ENCODE assay signal across 18 cellular contexts in the genomic region with DNA sequence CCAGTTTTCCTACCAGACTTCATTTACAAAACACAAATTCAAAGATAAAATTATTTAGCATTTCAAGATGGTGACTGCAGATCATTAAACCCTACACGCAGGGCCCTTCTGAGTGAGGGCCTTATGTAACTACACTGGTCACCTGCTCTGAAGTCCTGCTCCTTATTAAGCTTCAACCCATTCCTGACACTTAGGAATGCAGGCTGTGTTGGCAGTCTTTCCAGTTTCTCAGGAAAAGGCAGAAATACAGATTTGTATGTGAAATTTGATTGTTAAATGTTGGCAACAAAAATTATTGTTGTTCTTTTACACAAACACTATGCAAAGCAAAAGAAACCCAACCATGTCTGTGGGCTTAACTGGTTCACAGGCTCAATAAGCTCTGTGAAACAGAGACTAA. TPM values are rescaled to one million over a fixed set of nuclear protein-coding genes. Genes with fewer than 3 reads are reported as not detected.
DNase-seq lines count a peak whose midpoint lies in the region; ATAC-seq and TF ChIP-seq lines count a peak whose summit lies in the region.
"Had no signal": no experiment of that assay in that cellular context is flagged by ENCODE, and none has a peak within 500 bp of the region (broad histone marks: within the 10 kb centered on the region; RNA-seq: fewer than 3 reads in every experiment).

No MANE protein-coding gene starts in this region.

- no peaks in the 10 kb centered on the region for H4K20me1 ChIP-seq in mammary epithelial cell (ENCODE audit: insufficient read depth, low read length)
- H4K20me1 ChIP-seq: BLaER1 treated with 17β-estradiol and CSF1 and Interleukin-3, amounts not matched to agents 10 nM and 100 nM had no signal

- H3K4me3 ChIP-seq in mammary epithelial cell (replicated peaks in 1 of 3; ENCODE audit: insufficient read depth in 1 of 3, low read depth in 2 of 3, low read length in 3 of 3) (no peak overlapping the region), esophagus (ENCODE audit: low read depth in 1 of 2, low read length in 2 of 2) (no peak overlapping the region), fibroblast of the aortic adventitia (ENCODE audit: low read depth, low read length) (no peak overlapping the region)
- H3K4me3 ChIP-seq: BLaER1 treated with 17β-estradiol and CSF1 and Interleukin-3, amounts not matched to agents 10 nM and 100 nM; GM23338 had no signal

- dilution Hi-C loops in mammary epithelial cell (cut with HindIII; ENCODE audit: low sequenced_read_pairs) = loop anchor here (5.0 kb wide), 1 partner anchor 55 kb away; no protein-coding TSS in a partner anchor

- intact Hi-C loops in mammary epithelial cell (cut with micrococcal nuclease) = no loop called here

- no peaks in the 10 kb centered on the region for H3K79me2 ChIP-seq in mammary epithelial cell (ENCODE audit: insufficient read depth, low read length)

- peak; percentile 26 to 82 for DNase-seq in T47D (ENCODE audit: low read depth in 1 of 2, low spot score in 1 of 2)
- DNase-seq in mammary epithelial cell = no peak
- peak; percentile 27 for DNase-seq in fibroblast of the aortic adventitia (ENCODE audit: low read depth)
- DNase-seq in DMS114 treated with DMSO at 0.1 percent for 48 hours (lab: John Stamatoyannopoulos, UW; ENCODE audit: unreplicated experiment) = no peak
- no peak for DNase-seq in CD1c-positive myeloid dendritic cell (ENCODE audit: extremely low spot score)
- DNase-seq: 8988T; Caco-2; CD4-positive, CD25-positive, alpha-beta regulatory T cell; DMS153; DMS79; GDM1; HFFc6 had no signal

- peaks cover 18% of the 10 kb centered on the region for H3K4me1 ChIP-seq in mammary epithelial cell (ENCODE audit: insufficient read depth, low read length)
- H3K4me1 ChIP-seq in esophagus (ENCODE audit: control insufficient read depth in 2 of 2, insufficient read depth in 2 of 2, low read length in 1 of 2) = peaks cover 0 to 3% of the 10 kb centered on the region in 2 donors
- H3K4me1 ChIP-seq: BLaER1 treated with 17β-estradiol and CSF1 and Interleukin-3, amounts not matched to agents 10 nM and 100 nM; Caco-2 had no signal

- H3K27me3 ChIP-seq in mammary epithelial cell (ENCODE audit: insufficient read depth, low read length) (no peaks in the 10 kb centered on the region), esophagus (ENCODE audit: control insufficient read depth in 1 of 2, insufficient read depth in 2 of 2, low read length in 2 of 2) (no peaks in the 10 kb centered on the region)
- H3K27me3 ChIP-seq: BLaER1 treated with 17β-estradiol and CSF1 and Interleukin-3, amounts not matched to agents 10 nM and 100 nM had no signal

- no peak overlapping the region for H3K9ac ChIP-seq in mammary epithelial cell (ENCODE audit: insufficient read depth, low read length)
- H3K9ac ChIP-seq: BLaER1 treated with 17β-estradiol and CSF1 and Interleukin-3, amounts not matched to agents 10 nM and 100 nM had no signal

- H3K36me3 ChIP-seq in mammary epithelial cell (ENCODE audit: insufficient read depth, low read length) = peaks cover 8% of the 10 kb centered on the region
- peaks cover 0 to 3% of the 10 kb centered on the region in 2 donors for H3K36me3 ChIP-seq in esophagus (ENCODE audit: control insufficient read depth in 2 of 2, insufficient read depth in 2 of 2, low read length in 1 of 2)
- H3K36me3 ChIP-seq: BLaER1 treated with 17β-estradiol and CSF1 and Interleukin-3, amounts not matched to agents 10 nM and 100 nM had no signal

- WGBS in mammary epithelial cell (ENCODE audit: low coverage, missing lambda C conversion rate) = 91% methylated on average over 1 of the region's 1 CpG
- WGBS in esophagus, 2 donors = 64 to 68% methylated on average over 1 of the region's 1 CpG

- in situ Hi-C loops in T47D (cut with HindIII; ENCODE audit: low pct_unique_long_range_greater_than_20kb, low sequenced_read_pairs) (no loop called here), mammary epithelial cell (cut with MboI; ENCODE audit: low sequenced_read_pairs in 2 of 2) (no loop called here)

- H3K27ac ChIP-seq in mammary epithelial cell (ENCODE audit: insufficient read depth, low read depth, low read length) = no peak overlapping the region
- H3K27ac ChIP-seq in esophagus (ENCODE audit: low read depth in 2 of 2, low read length in 1 of 2) = peak overlapping the region; percentile 24 to 78
- H3K27ac ChIP-seq: BLaER1 treated with 17β-estradiol and CSF1 and Interleukin-3, amounts not matched to agents 10 nM and 100 nM had no signal

- CTCF ChIA-PET in mammary epithelial cell (lab: Charles Lee; ENCODE audit: low non-redundant PET) = no interaction called here

- ATAC-seq in HG03175 (IDR thresholded peaks at IDR 0.05; ENCODE audit: unreplicated experiment) = no peak
- ATAC-seq: GM23338, HCT116, HepG2 had no signal

- TF ChIP-seq CTCF in mammary epithelial cell (conservative IDR thresholded peaks at IDR 0.05 in 1 of 2, IDR thresholded peaks at IDR 0.05 in 1 of 2; ENCODE audit: extremely low read depth in 1 of 2, insufficient read depth in 1 of 2, low read depth in 1 of 2, low read length in 2 of 2) (no peak), fibroblast of the aortic adventitia (IDR thresholded peaks at IDR 0.05; ENCODE audit: insufficient read depth, low read length) (no peak)

- no peak overlapping the region for H3K4me2 ChIP-seq in mammary epithelial cell (ENCODE audit: insufficient read depth, low read depth, low read length)
- H3K4me2 ChIP-seq: BLaER1 treated with 17β-estradiol and CSF1 and Interleukin-3, amounts not matched to agents 10 nM and 100 nM; GM23338 had no signal

- no TSS peak for BruUV-seq in mammary epithelial cell (replicated peaks; lab: Mats Ljungman, UMichigan)

- no peaks in the 10 kb centered on the region for H3K9me3 ChIP-seq in mammary epithelial cell (replicated peaks; ENCODE audit: insufficient read depth, low read length)
- no peaks in the 10 kb centered on the region for H3K9me3 ChIP-seq in esophagus (ENCODE audit: control insufficient read depth in 2 of 2, insufficient read depth in 1 of 2, low read depth in 1 of 2, low read length in 1 of 2)
- H3K9me3 ChIP-seq: BLaER1 treated with 17β-estradiol and CSF1 and Interleukin-3, amounts not matched to agents 10 nM and 100 nM; Caco-2 had no signal

- no peak overlapping the region for H2AFZ ChIP-seq in mammary epithelial cell (ENCODE audit: low read depth, low read length)
- H2AFZ ChIP-seq: GM23338 had no signal

RNA-seq across cellular contexts. Expression of a gene that starts 25.8 kb away (rescaled TPM):
- 10 to 100 TPM; 30.2 to 46.5 TPM for total RNA-seq in mammary epithelial cell
- 24.6 TPM for polyA plus RNA-seq in mammary epithelial cell
- 15.0 TPM for polyA minus RNA-seq in mammary epithelial cell
- polyA plus RNA-seq in esophagus = 10 to 100 TPM; 32.3 to 32.7 TPM
- 35.0 and 52.5 TPM in 2 replicates for total RNA-seq in fibroblast of the aortic adventitia (ENCODE audit: low replicate concordance)

Comparison
In these comparisons a context has a peak if more than half of its experiments do, and no peak if none do; other contexts are left out.
1. DNase-seq: peak in T47D (2 of 2) and fibroblast of the aortic adventitia (single experiment); none in mammary epithelial cell (single experiment), DMS114 treated with DMSO at 0.1 percent for 48 hours (single experiment) and CD1c-positive myeloid dendritic cell (single experiment).